8 cellular contexts compared by ENCODE assay signal in genomic region chr11:75428301-75428724, GRCh38. TPM values are rescaled to one million over a fixed set of nuclear protein-coding genes. Genes with fewer than 3 reads are reported as not detected.
A peak's percentile ranks its signal among the peaks of the same experiment; 100 is the strongest.
DNase-seq lines count a peak whose midpoint lies in the region; ATAC-seq and TF ChIP-seq lines count a peak whose summit lies in the region.

No MANE protein-coding gene starts in this region.

- H2BK5ac ChIP-seq in H9 (ENCODE audit: insufficient read length, low read length): no peak overlapping the region

- no peak overlapping the region for H4K91ac ChIP-seq in H9 (ENCODE audit: insufficient read length, low read depth, low read length)

- no peaks in the 10 kb centered on the region for H3K36me3 ChIP-seq in uterus

- H2BK12ac ChIP-seq in H9 (ENCODE audit: insufficient read length, low read depth, low read length): no peak overlapping the region

- no peak overlapping the region for H3K4me2 ChIP-seq in H9 (ENCODE audit: insufficient read depth, insufficient read length, low read length)

- no peak overlapping the region for H2AK5ac ChIP-seq in H9 (ENCODE audit: insufficient read length, low read length)

- peak overlapping the region in 1 of 2 donors; percentile 27 for H3K4me3 ChIP-seq in uterus

- H3K23me2 ChIP-seq in H9 (ENCODE audit: insufficient read length, low read depth, low read length, poor library complexity, severe bottlenecking): peaks cover 6% of the 10 kb centered on the region

- peak; percentile 38 to 48 for TF ChIP-seq POLR2A in uterus (IDR thresholded peaks at IDR 0.05)

- H3K4me1 Mint-ChIP-seq in H9: peaks cover 30 to 37% of the 10 kb centered on the region in 2 experiments
- H3K4me1 Mint-ChIP-seq in activated naive CD8-positive, alpha-beta T cell treated with anti-CD3 and anti-CD28 coated beads for 36 hours: peaks cover 19% of the 10 kb centered on the region

- POLR2A ChIA-PET in RWPE1 (lab: Yijun Ruan, JAX; ENCODE audit: low non-redundant PET): interaction anchor here (0.5 kb wide), 1 partner anchor 101 kb away, joined by 3 read pairs; no protein-coding TSS in a partner anchor

- H3K79me1 ChIP-seq in H9 (ENCODE audit: insufficient read depth, low read depth, low read length, poor library complexity, severe bottlenecking): no peaks in the 10 kb centered on the region

- peak overlapping the region; percentile 97 for H3K27ac ChIP-seq in C4-2B
- no peak overlapping the region for H3K27ac ChIP-seq in H9 (ENCODE audit: insufficient read length, low read depth, low read length)
- no peak overlapping the region for H3K27ac ChIP-seq in RWPE1
- no peak overlapping the region for H3K27ac ChIP-seq in uterus

- CTCF ChIA-PET in RWPE1 (lab: Yijun Ruan, JAX): no interaction called here

- peaks cover 16 to 24% of the 10 kb centered on the region in 2 experiments for H3K9me3 Mint-ChIP-seq in H9
- H3K9me3 Mint-ChIP-seq in activated naive CD8-positive, alpha-beta T cell treated with anti-CD3 and anti-CD28 coated beads for 36 hours: peaks cover 6% of the 10 kb centered on the region

- no peak overlapping the region for H4K5ac ChIP-seq in H9 (ENCODE audit: insufficient read length, low read depth, low read length)

- H3K9me3 ChIP-seq in H9 (ENCODE audit: control insufficient read depth, low read depth, low read length) (peaks cover 10% of the 10 kb centered on the region), uterus (no peaks in the 10 kb centered on the region)

- H2BK20ac ChIP-seq in H9 (ENCODE audit: low read depth, low read length, poor library complexity, severe bottlenecking): no peak overlapping the region

- no peak overlapping the region for H3K4ac ChIP-seq in H9 (ENCODE audit: low read depth, low read length)

- H4K20me1 ChIP-seq in H9 (ENCODE audit: control insufficient read depth, insufficient read depth, insufficient read length): no peaks in the 10 kb centered on the region

- no peak overlapping the region for H3K18ac ChIP-seq in H9 (ENCODE audit: insufficient read length, low read depth, low read length)

- ATAC-seq in GM18868 (IDR thresholded peaks at IDR 0.05; ENCODE audit: unreplicated experiment): no peak

- H3K27me3 ChIP-seq in H9 (ENCODE audit: insufficient read depth, low read length) (peaks cover 40% of the 10 kb centered on the region), uterus (peaks cover 0 to 11% of the 10 kb centered on the region in 2 donors)

- no CpG with 5 or more reads among the region's 30 CpGs for WGBS in H9 (ENCODE audit: extremely low coverage, insufficient read length, low lambda C conversion rate)

- H2BK15ac ChIP-seq in H9 (ENCODE audit: low read depth, low read length): no peak overlapping the region

- DNase-seq in H9: peak; percentile 87
- peak; percentile 98 for DNase-seq in RWPE1 (ENCODE audit: low spot score)
- DNase-seq in activated naive CD8-positive, alpha-beta T cell treated with anti-CD3 and anti-CD28 coated beads for 36 hours: peak; percentile 79
- DNase-seq in head of caudate nucleus: peak; percentile 60 to 97 (median 92)
- peak; percentile 81 for DNase-seq in pulmonary artery endothelial cell (ENCODE audit: low read depth, low spot score)
- DNase-seq in uterus: peak; percentile 84 to 85

- H3K4me3 Mint-ChIP-seq in H9: peak overlapping the region in 1 of 2 experiments; percentile 42; a peak in 2 of 5 replicates
- H3K4me3 Mint-ChIP-seq in activated naive CD8-positive, alpha-beta T cell treated with anti-CD3 and anti-CD28 coated beads for 36 hours: peak overlapping the region; percentile 61

- H2AFZ ChIP-seq in H9 (ENCODE audit: low read length): no peak overlapping the region

- no peak for TF ChIP-seq CTCF in C4-2B (conservative IDR thresholded peaks at IDR 0.05)
- no peak for TF ChIP-seq CTCF in H9 (conservative IDR thresholded peaks at IDR 0.05)
- TF ChIP-seq CTCF in RWPE1 (conservative IDR thresholded peaks at IDR 0.05; ENCODE audit: low read depth): no peak
- TF ChIP-seq CTCF in uterus (IDR thresholded peaks at IDR 0.05): no peak

- no peak overlapping the region for H4K8ac ChIP-seq in H9 (replicated peaks; ENCODE audit: insufficient read length, low read depth, low read length)

- H3K4me1 ChIP-seq in H9 (ENCODE audit: insufficient read depth, low read length) (peaks cover 1% of the 10 kb centered on the region; the same call in 1 of the 2 replicates), uterus (peaks cover 0 to 12% of the 10 kb centered on the region in 2 donors)

- H3T11ph ChIP-seq in H9 (ENCODE audit: low read length): no peak overlapping the region

- H3K79me2 ChIP-seq in H9 (ENCODE audit: insufficient read depth, low read length): no peaks in the 10 kb centered on the region

- H3K9ac ChIP-seq in H9 (ENCODE audit: extremely low read depth, insufficient read length, low read length): no peak overlapping the region

- H2BK120ac ChIP-seq in H9 (ENCODE audit: low read depth, low read length, poor library complexity, severe bottlenecking): no peak overlapping the region

- peaks cover 3 to 11% (median 8%) of the 10 kb centered on the region in 3 experiments; a peak in 6 of 7 replicates for H3K36me3 Mint-ChIP-seq in H9 (ENCODE audit: insufficient read depth in 1 of 3, low read depth in 3 of 3)
- peaks cover 6% of the 10 kb centered on the region for H3K36me3 Mint-ChIP-seq in activated naive CD8-positive, alpha-beta T cell treated with anti-CD3 and anti-CD28 coated beads for 36 hours

- intact Hi-C loops in head of caudate nucleus (cut with DNase I) (no loop called here), uterus (cut with DNase I; ENCODE audit: low total_unique reads) (no loop called here)

- H3K27me3 Mint-ChIP-seq in H9 (ENCODE audit: low read depth): peaks cover 54% of the 10 kb centered on the region
- H3K27me3 Mint-ChIP-seq in activated naive CD8-positive, alpha-beta T cell treated with anti-CD3 and anti-CD28 coated beads for 36 hours: peaks cover 52% of the 10 kb centered on the region

- H3K56ac ChIP-seq in H9 (ENCODE audit: insufficient read length, low read depth, low read length): no peak overlapping the region

- H3K27ac Mint-ChIP-seq in H9: no peak overlapping the region
- no peak overlapping the region for H3K27ac Mint-ChIP-seq in activated naive CD8-positive, alpha-beta T cell treated with anti-CD3 and anti-CD28 coated beads for 36 hours

- no peak overlapping the region for H3K23ac ChIP-seq in H9 (ENCODE audit: insufficient read length, low read depth, low read length)

- H3K14ac ChIP-seq in H9 (ENCODE audit: insufficient read depth, low read length): no peak overlapping the region

RNA-seq across cellular contexts. Expression of gene KLHL35, which starts 4.7 kb away (rescaled TPM):
- total RNA-seq in H9 (2021): 0.72 and 0.83 TPM in 2 replicates
- under 1 TPM; 0.21 to 0.58 TPM for total RNA-seq in activated naive CD8-positive, alpha-beta T cell treated with anti-CD3 and anti-CD28 coated beads for 36 hours
- 2.0 and 2.6 TPM in 2 replicates for total RNA-seq in pulmonary artery endothelial cell
- total RNA-seq in uterus: 1 to 10 TPM in 1 of 4 donors, not detected in 3; 2.5 TPM

RNA-seq across cellular contexts. Expression of gene RPS3, which starts 29.0 kb away (rescaled TPM):
- total RNA-seq in H9 (2021) (3,765 and 3,814 TPM in 2 replicates), pulmonary artery endothelial cell (2,813 and 4,239 TPM in 2 replicates), uterus (1,000 to 10,000 TPM; 1,322 to 4,168 (median 2,484) TPM)
- 1,000 to 10,000 TPM; 4,132 to 4,264 TPM for total RNA-seq in activated naive CD8-positive, alpha-beta T cell treated with anti-CD3 and anti-CD28 coated beads for 36 hours
